In genomic region chr3:116037954-116038911, GRCh38 we compare ENCODE assay signal across 9 cellular contexts.
DNase-seq lines count a peak whose midpoint lies in the region; ATAC-seq and TF ChIP-seq lines count a peak whose summit lies in the region.
"Had no signal": no experiment of that assay in that cellular context is flagged by ENCODE, and none has a peak within 500 bp of the region (broad histone marks: within the 10 kb centered on the region; RNA-seq: fewer than 3 reads in every experiment).

No MANE protein-coding gene starts in this region.

- H3K4me3 Mint-ChIP-seq in CD8-positive, alpha-beta memory T cell = no peak overlapping the region
- H3K4me3 Mint-ChIP-seq in glutamatergic neuron (ENCODE audit: unreplicated experiment) (no peak overlapping the region), WTC11 (no peak overlapping the region)

- H3K4me1 Mint-ChIP-seq in CD8-positive, alpha-beta memory T cell = no peaks in the 10 kb centered on the region
- peaks cover 48% of the 10 kb centered on the region for H3K4me1 Mint-ChIP-seq in glutamatergic neuron (ENCODE audit: low read depth, unreplicated experiment)
- peaks cover 21% of the 10 kb centered on the region for H3K4me1 Mint-ChIP-seq in WTC11

- DNase-seq in CD8-positive, alpha-beta memory T cell = no peak
- peak; percentile 87 for DNase-seq in SIG-M5 (lab: John Stamatoyannopoulos, UW)
- no peak for DNase-seq in posterior cingulate gyrus
- DNase-seq in glutamatergic neuron = no peak
- DNase-seq in WTC11 (ENCODE audit: low spot score) = no peak
- no peak for DNase-seq in glomerular visceral epithelial cell (ENCODE audit: extremely low spot score)
- DNase-seq: H7 had no signal

- no peaks in the 10 kb centered on the region for H3K27me3 Mint-ChIP-seq in CD8-positive, alpha-beta memory T cell
- H3K27me3 Mint-ChIP-seq in glutamatergic neuron (ENCODE audit: unreplicated experiment) (no peaks in the 10 kb centered on the region), WTC11 (ENCODE audit: low read depth) (no peaks in the 10 kb centered on the region)

- peaks cover 0 to 5% (median 0%) of the 10 kb centered on the region in 5 donors for H3K9me3 Mint-ChIP-seq in CD8-positive, alpha-beta memory T cell
- H3K9me3 Mint-ChIP-seq in glutamatergic neuron (ENCODE audit: unreplicated experiment) (peaks cover 4% of the 10 kb centered on the region), WTC11 (no peaks in the 10 kb centered on the region)

- H3K4me1 ChIP-seq in CD8-positive, alpha-beta memory T cell (ENCODE audit: insufficient read depth, low read length) = no peaks in the 10 kb centered on the region

- POLR2A ChIA-PET in CD8-positive, alpha-beta memory T cell (lab: Charles Lee) = no interaction called here
- POLR2A ChIA-PET in WTC11 (lab: Charles Lee) = no interaction called here

- H3K9me3 ChIP-seq in CD8-positive, alpha-beta memory T cell (ENCODE audit: low read length) = no peaks in the 10 kb centered on the region

- no peaks in the 10 kb centered on the region for H3K36me3 Mint-ChIP-seq in CD8-positive, alpha-beta memory T cell
- H3K36me3 Mint-ChIP-seq in glutamatergic neuron (ENCODE audit: unreplicated experiment) (no peaks in the 10 kb centered on the region), WTC11 (no peaks in the 10 kb centered on the region)

- H3K4me3 ChIP-seq in CD8-positive, alpha-beta memory T cell (ENCODE audit: low read length) = no peak overlapping the region

- H3K27me3 ChIP-seq in CD8-positive, alpha-beta memory T cell (ENCODE audit: insufficient read depth, low read length, poor library complexity, severe bottlenecking) = no peaks in the 10 kb centered on the region

- intact Hi-C loops in posterior cingulate gyrus (cut with DNase I) = no loop called here

- no peak overlapping the region for H3K27ac Mint-ChIP-seq in CD8-positive, alpha-beta memory T cell
- no peak overlapping the region for H3K27ac Mint-ChIP-seq in glutamatergic neuron (ENCODE audit: unreplicated experiment)
- H3K27ac Mint-ChIP-seq in WTC11 = no peak overlapping the region

- no peaks in the 10 kb centered on the region for H3K36me3 ChIP-seq in CD8-positive, alpha-beta memory T cell (ENCODE audit: insufficient read depth, low read length)

- TF ChIP-seq CTCF in glutamatergic neuron (IDR thresholded peaks at IDR 0.05; ENCODE audit: partially characterized antibody, unreplicated experiment) (no peak), WTC11 (IDR thresholded peaks at IDR 0.05) (no peak)

- ATAC-seq in GM19455 (IDR thresholded peaks at IDR 0.05; ENCODE audit: unreplicated experiment) = peak; percentile 98
- ATAC-seq in HG03095 (IDR thresholded peaks at IDR 0.05; ENCODE audit: unreplicated experiment) = peak; percentile 99
- ATAC-seq in WTC11 = no peak

- H3K27ac ChIP-seq in CD8-positive, alpha-beta memory T cell (ENCODE audit: low read depth, low read length) = peak overlapping the region; percentile 17

- CTCF ChIA-PET in CD8-positive, alpha-beta memory T cell (lab: Charles Lee) = no interaction called here
- CTCF ChIA-PET in WTC11 (lab: Charles Lee) = no interaction called here

TF ChIP-seq in WTC11, 78 proteins besides CTCF, POLR2A, EP300 and RAD21:
- TF ChIP-seq AFF4 (CRISPR knock-in tag; IDR thresholded peaks at IDR 0.05; ENCODE audit: borderline replicate concordance) (no peak), ZBTB21 (CRISPR knock-in tag; IDR thresholded peaks at IDR 0.05; ENCODE audit: borderline replicate concordance) (no peak), SOX15 (CRISPR knock-in tag; IDR thresholded peaks at IDR 0.05) (no peak), ZMAT4 (CRISPR knock-in tag; IDR thresholded peaks at IDR 0.05) (no peak), ATF2 (CRISPR knock-in tag; IDR thresholded peaks at IDR 0.05; ENCODE audit: borderline replicate concordance, low read depth) (no peak), ESRRA (CRISPR knock-in tag; IDR thresholded peaks at IDR 0.05; ENCODE audit: borderline replicate concordance) (no peak), HMGA2 (CRISPR knock-in tag; IDR thresholded peaks at IDR 0.05) (no peak), ZNF121 (CRISPR knock-in tag; IDR thresholded peaks at IDR 0.05) (no peak), E2F5 (CRISPR knock-in tag; IDR thresholded peaks at IDR 0.05) (no peak), TCF7 (CRISPR knock-in tag; IDR thresholded peaks at IDR 0.05; ENCODE audit: low read depth) (no peak), ZNF532 (CRISPR knock-in tag; IDR thresholded peaks at IDR 0.05; ENCODE audit: borderline replicate concordance) (no peak), IRF2 (CRISPR knock-in tag; IDR thresholded peaks at IDR 0.05; ENCODE audit: borderline replicate concordance, low read depth) (no peak)
